Comparison of ENCODE assay signal across 8 cellular contexts in genomic region chr2:241702405-241703127, GRCh38. TPM values are rescaled to one million over a fixed set of nuclear protein-coding genes. Genes with fewer than 3 reads are reported as not detected.
A peak's percentile ranks its signal among the peaks of the same experiment; 100 is the strongest.
DNase-seq lines count a peak whose midpoint lies in the region; ATAC-seq and TF ChIP-seq lines count a peak whose summit lies in the region.

No MANE protein-coding gene starts in this region.

- TF ChIP-seq POLR2A in GM18951 (IDR thresholded peaks at IDR 0.05; ENCODE audit: extremely low read depth, insufficient read depth, insufficient read length), result peak; percentile 59

- ATAC-seq in HG03159 (IDR thresholded peaks at IDR 0.05; ENCODE audit: unreplicated experiment) (peak; percentile 65), left lung (peak; percentile 90)

- TF ChIP-seq CTCF in choroid plexus epithelial cell (conservative IDR thresholded peaks at IDR 0.05; ENCODE audit: low read depth, low read length), result peak; percentile 24
- TF ChIP-seq CTCF in left lung (IDR thresholded peaks at IDR 0.05), result peak in 1 of 2 donors; percentile 33

- peaks cover 0 to 32% of the 10 kb centered on the region in 2 donors for H3K36me3 ChIP-seq in left lung

- intact Hi-C loops in left lung (cut with DNase I), result no loop called here

- H3K27me3 ChIP-seq in left lung, result no peaks in the 10 kb centered on the region

- H3K4me3 ChIP-seq in choroid plexus epithelial cell (ENCODE audit: low read depth, low read length) (peak overlapping the region; percentile 77), left lung (peak overlapping the region; percentile 80 to 87)

- peak overlapping the region; percentile 56 to 94 for H3K27ac ChIP-seq in left lung

- no peaks in the 10 kb centered on the region for H3K9me3 ChIP-seq in left lung

- H3K4me1 ChIP-seq in left lung, result peaks cover 0 to 29% of the 10 kb centered on the region in 2 donors

- peak; percentile 47 to 51 for DNase-seq in AML-193 (lab: John Stamatoyannopoulos, UW)
- DNase-seq in NCI-H226, result peak; percentile 80
- peak; percentile 82 to 84 for DNase-seq in activated CD4-positive, alpha-beta T cell treated with anti-CD3 and anti-CD28 coated beads for 24 hours (ENCODE audit: low read depth in 2 of 2)
- DNase-seq in choroid plexus epithelial cell (ENCODE audit: low read depth), result peak; percentile 88
- DNase-seq in left lung, result peak; percentile 91 to 97
- DNase-seq in stimulated activated CD4-positive, alpha-beta T cell treated with anti-CD3 and anti-CD28 coated beads, Interleukin-4, amount 100 ng/mL, for 24 hours, result peak; percentile 89

- in situ Hi-C loops in GM18951 (cut with MboI; ENCODE audit: low sequenced_read_pairs, unreplicated experiment), result no loop called here

RNA-seq across cellular contexts. Expression of gene ING5, which starts 0.7 kb away (rescaled TPM):
- total RNA-seq in left lung, result 10 to 100 TPM; 27.6 to 28.3 TPM

RNA-seq across cellular contexts. Expression of gene DTYMK, which starts 16.0 kb away (rescaled TPM):
- 10 to 100 TPM; 28.7 to 31.8 TPM for total RNA-seq in left lung

RNA-seq across cellular contexts. Expression of gene D2HGDH, which starts 31.9 kb away (rescaled TPM):
- total RNA-seq in left lung, result 10 to 100 TPM; 33.4 to 38.4 TPM

Comparison
In these comparisons a context has a peak if more than half of its experiments do, and no peak if none do; other contexts are left out.
1. Peak in every context shown above with its lines: DNase-seq, ATAC-seq, H3K4me3 ChIP-seq and H3K27ac ChIP-seq.